In genomic region chr4:37780444-37781133, GRCh38 we compare ENCODE assay signal across 8 cellular contexts. TPM values are rescaled to one million over a fixed set of nuclear protein-coding genes. Genes with fewer than 3 reads are reported as not detected.
DNase-seq lines count a peak whose midpoint lies in the region; ATAC-seq and TF ChIP-seq lines count a peak whose summit lies in the region.

No MANE protein-coding gene starts in this region.

- TF ChIP-seq POLR2A in stomach (IDR thresholded peaks at IDR 0.05) = no peak

- TF ChIP-seq EP300 in stomach (IDR thresholded peaks at IDR 0.05) = no peak

- H3K4me1 ChIP-seq in heart right ventricle (peaks cover 0 to 8% (median 0%) of the 10 kb centered on the region in 9 donors), stomach (no peaks in the 10 kb centered on the region)

- H3K27me3 ChIP-seq in heart right ventricle (no peaks in the 10 kb centered on the region), stomach (no peaks in the 10 kb centered on the region)

- no peaks in the 10 kb centered on the region for H3K36me3 ChIP-seq in heart right ventricle
- H3K36me3 ChIP-seq in stomach = no peaks in the 10 kb centered on the region

- peak in 3 of 8 donors; percentile 44 to 69 (median 67) for ATAC-seq in heart right ventricle

- intact Hi-C loops in heart right ventricle (cut with DNase I) (loop anchor here in 2 of 10 donors (5.0 to 10.0 kb wide), 2 partner anchors 86 to 173 kb away; no protein-coding TSS in a partner anchor), stomach (cut with DNase I; ENCODE audit: low total_unique reads) (no loop called here)

- H3K27ac ChIP-seq in heart right ventricle = peak overlapping the region in 1 of 10 donors; percentile 19
- no peak overlapping the region for H3K27ac ChIP-seq in stomach

- WGBS in heart right ventricle, 2 donors = 60 to 61% methylated on average over 4 of the region's 4 CpGs
- WGBS in stomach, 5 donors = 48 to 54% (median 51%) methylated on average over 4 of the region's 4 CpGs

- TF ChIP-seq CTCF in heart right ventricle (IDR thresholded peaks at IDR 0.05) (peak in 6 of 9 donors; percentile 21 to 40 (median 38)), stomach (IDR thresholded peaks at IDR 0.05) (peak in 1 of 7 experiments; percentile 11), GM20000 (IDR thresholded peaks at IDR 0.05; ENCODE audit: extremely low read depth, missing control alignments) (no peak)

- no peaks in the 10 kb centered on the region for H3K9me3 ChIP-seq in heart right ventricle
- H3K9me3 ChIP-seq in stomach = no peaks in the 10 kb centered on the region

- DNase-seq in activated CD8-positive, alpha-beta memory T cell treated with anti-CD3 and anti-CD28 coated beads for 1 hour (ENCODE audit: extremely low read depth in 1 of 2, low read depth in 1 of 2) = peak; percentile 11 to 17
- no peak for DNase-seq in activated CD8-positive, alpha-beta memory T cell treated with anti-CD3 and anti-CD28 coated beads, Interleukin-2, amount 50 U/mL, for 48 hours
- DNase-seq in activated CD8-positive, alpha-beta memory T cell treated with anti-CD3 and anti-CD28 coated beads for 24 hours = peak; percentile 58
- DNase-seq in heart right ventricle (peak in 1 of 2 donors; percentile 31), stomach (peak; percentile 34), OCI-M2 (lab: John Stamatoyannopoulos, UW; ENCODE audit: unreplicated experiment) (no peak), AG08395 (ENCODE audit: low spot score) (no peak), GM20000 (ENCODE audit: low spot score) (no peak)

- no peak overlapping the region for H3K4me3 ChIP-seq in heart right ventricle
- no peak overlapping the region for H3K4me3 ChIP-seq in stomach

RNA-seq across cellular contexts. Expression of gene PGM2, which starts 45.9 kb away (rescaled TPM):
- 10 to 100 TPM in 5 of 10 donors, 1 to 10 TPM in 5; 5.9 to 16.4 (median 9.9) TPM for total RNA-seq in heart right ventricle
- 1 to 10 TPM; 6.2 to 8.6 TPM for polyA plus RNA-seq in heart right ventricle
- 10 to 100 TPM in 4 of 5 donors, 1 to 10 TPM in 1; 8.7 to 53.1 (median 14.0) TPM for total RNA-seq in stomach
- polyA plus RNA-seq in stomach = 10 to 100 TPM in 1 of 3 donors, 1 to 10 TPM in 2; 7.4 to 16.8 (median 8.7) TPM

Comparison
In these comparisons a context has a peak if more than half of its experiments do, and no peak if none do; other contexts are left out.
1. DNase-seq: peak in activated CD8-positive, alpha-beta memory T cell treated with anti-CD3 and anti-CD28 coated beads for 1 hour (2 of 2), activated CD8-positive, alpha-beta memory T cell treated with anti-CD3 and anti-CD28 coated beads for 24 hours (single experiment) and stomach (single experiment); none in activated CD8-positive, alpha-beta memory T cell treated with anti-CD3 and anti-CD28 coated beads, Interleukin-2, amount 50 U/mL, for 48 hours (single experiment), OCI-M2 (single experiment), AG08395 (single experiment) and GM20000 (single experiment).